Comparison of ENCODE assay signal across 26 cellular contexts in genomic region chr11:114392735-114393667, GRCh38. TPM values are rescaled to one million over a fixed set of nuclear protein-coding genes. Genes with fewer than 3 reads are reported as not detected.
A peak's percentile ranks its signal among the peaks of the same experiment; 100 is the strongest.
DNase-seq lines count a peak whose midpoint lies in the region; ATAC-seq, FAIRE-seq and TF ChIP-seq lines count a peak whose summit lies in the region.
"Had no signal": no experiment of that assay in that cellular context is flagged by ENCODE, and none has a peak within 500 bp of the region (broad histone marks: within the 10 kb centered on the region; RNA-seq: fewer than 3 reads in every experiment).

No MANE protein-coding gene starts in this region.

- H3K4me3 ChIP-seq in SK-N-SH (ENCODE audit: low read depth in 2 of 2, low read length in 1 of 2) (no peak overlapping the region), left lung (no peak overlapping the region), pancreas (no peak overlapping the region)
- H3K4me3 ChIP-seq: BLaER1 treated with 17β-estradiol and CSF1 and Interleukin-3, amounts not matched to agents 10 nM and 100 nM; MG63; SK-N-MC had no signal

- POLR2A ChIA-PET in SK-N-SH (lab: Yijun Ruan, JAX) = no interaction called here

- H2AFZ ChIP-seq in SK-N-SH (ENCODE audit: low read depth) = peak overlapping the region; percentile 63; the same call in 1 of the 2 replicates

- ATAC-seq in left lung (peak; percentile 65), pancreas (no peak), GM21390 (IDR thresholded peaks at IDR 0.05; ENCODE audit: unreplicated experiment) (no peak)
- ATAC-seq: Panc1 had no signal

- WGBS in SK-N-SH (ENCODE audit: low lambda C conversion rate) = 48% methylated on average over 4 of the region's 4 CpGs
- 67 to 71% methylated on average over 4 of the region's 4 CpGs for WGBS in pancreas, 2 donors

- peaks cover under 1% of the 10 kb centered on the region; the same call in 1 of the 2 replicates for H3K79me2 ChIP-seq in SK-N-SH (ENCODE audit: insufficient read depth)

- 0 out of 2 replicates have a peak overlapping the region, but pooled peaks have one; percentile 12 for H3K9ac ChIP-seq in SK-N-SH
- H3K9ac ChIP-seq: BLaER1 treated with 17β-estradiol and CSF1 and Interleukin-3, amounts not matched to agents 10 nM and 100 nM had no signal

- TF ChIP-seq RAD21 in SK-N-SH (IDR thresholded peaks at IDR 0.05; ENCODE audit: low read length) = no peak

- no peaks in the 10 kb centered on the region for H4K20me1 ChIP-seq in SK-N-SH (ENCODE audit: insufficient read depth)
- H4K20me1 ChIP-seq: BLaER1 treated with 17β-estradiol and CSF1 and Interleukin-3, amounts not matched to agents 10 nM and 100 nM had no signal

- H3K9me2 ChIP-seq in SK-N-SH = no peaks in the 10 kb centered on the region

- TF ChIP-seq EP300 in SK-N-SH (IDR thresholded peaks at IDR 0.05; ENCODE audit: borderline replicate concordance in 1 of 2, low read depth in 1 of 2, low read length in 1 of 2) = no peak

- peak; percentile 37 for DNase-seq in GM03348 (ENCODE audit: low spot score)
- DNase-seq in SK-N-SH = no peak
- DNase-seq in left lung = no peak
- no peak for DNase-seq in pancreas
- no peak for DNase-seq in glomerular visceral epithelial cell (ENCODE audit: extremely low spot score)
- no peak for DNase-seq in pons (ENCODE audit: low spot score)
- DNase-seq: AML-193; CD4-positive, alpha-beta T cell; COR-L47; KG1; MG63; NCI-H1417; NCI-H1694; NCI-H2029 treated with DMSO at 0.1 percent for 48 hours; NCI-H2227 treated with DMSO at 0.1 percent for 48 hours; NCI-H526 treated with DMSO at 0.1 percent for 48 hours; SHP77 had no signal

- no peaks in the 10 kb centered on the region for H3K9me3 ChIP-seq in SK-N-SH
- H3K9me3 ChIP-seq in left lung = no peaks in the 10 kb centered on the region
- H3K9me3 ChIP-seq in pancreas = no peaks in the 10 kb centered on the region
- H3K9me3 ChIP-seq: BLaER1 treated with 17β-estradiol and CSF1 and Interleukin-3, amounts not matched to agents 10 nM and 100 nM had no signal

- H3K4me1 ChIP-seq in SK-N-SH (ENCODE audit: control insufficient read depth in 1 of 2, insufficient read depth in 2 of 2, low read depth in 1 of 2, low read length in 1 of 2) (peaks cover 0 to 19% of the 10 kb centered on the region in 2 experiments; a peak in 1 of 4 replicates), left lung (peaks cover 0 to 11% of the 10 kb centered on the region in 2 donors), pancreas (no peaks in the 10 kb centered on the region)

- peak; percentile 20 for FAIRE-seq in pancreas (lab: Jason Lieb, UNC)
- FAIRE-seq: G401.6, GM12891, H54, HTR-8/SVneo had no signal

- intact Hi-C loops in left lung (cut with DNase I) (no loop called here), pancreas (cut with DNase I) (no loop called here)

- peaks cover 7% of the 10 kb centered on the region for H3F3A ChIP-seq in SK-N-SH (replicated peaks; ENCODE audit: insufficient read depth)

- TF ChIP-seq CTCF in SK-N-SH (IDR thresholded peaks at IDR 0.05) = no peak
- no peak for TF ChIP-seq CTCF in left lung (IDR thresholded peaks at IDR 0.05)
- TF ChIP-seq CTCF in pancreas (IDR thresholded peaks at IDR 0.05) = no peak

- H3K4me2 ChIP-seq in SK-N-SH = no peak overlapping the region
- H3K4me2 ChIP-seq: BLaER1 treated with 17β-estradiol and CSF1 and Interleukin-3, amounts not matched to agents 10 nM and 100 nM had no signal

- H3K27ac ChIP-seq in SK-N-SH (ENCODE audit: low read depth in 2 of 2, low read length in 1 of 2) = peak overlapping the region in 1 of 2 experiments; percentile 31; a peak in 2 of 4 replicates
- no peak overlapping the region for H3K27ac ChIP-seq in left lung
- no peak overlapping the region for H3K27ac ChIP-seq in pancreas
- H3K27ac ChIP-seq: BLaER1 treated with 17β-estradiol and CSF1 and Interleukin-3, amounts not matched to agents 10 nM and 100 nM; RWPE1; SK-N-MC had no signal

- H3K36me3 ChIP-seq in SK-N-SH (replicated peaks in 1 of 2; ENCODE audit: control insufficient read depth in 1 of 2, insufficient read depth in 2 of 2, low read length in 1 of 2) = no peaks in the 10 kb centered on the region
- no peaks in the 10 kb centered on the region for H3K36me3 ChIP-seq in left lung
- H3K36me3 ChIP-seq in pancreas = no peaks in the 10 kb centered on the region
- H3K36me3 ChIP-seq: BLaER1 treated with 17β-estradiol and CSF1 and Interleukin-3, amounts not matched to agents 10 nM and 100 nM; MG63 had no signal

- no peaks in the 10 kb centered on the region for H3K27me3 ChIP-seq in SK-N-SH (ENCODE audit: insufficient read depth)
- no peaks in the 10 kb centered on the region for H3K27me3 ChIP-seq in left lung
- H3K27me3 ChIP-seq in pancreas = no peaks in the 10 kb centered on the region
- H3K27me3 ChIP-seq: BLaER1 treated with 17β-estradiol and CSF1 and Interleukin-3, amounts not matched to agents 10 nM and 100 nM; MG63 had no signal

- CTCF ChIA-PET in SK-N-SH (lab: Yijun Ruan, JAX) = interaction anchor here (0.6 to 1.6 kb wide), 3 partner anchors 13 to 45 kb away, joined by 3 to 4 read pairs (median 3); no protein-coding TSS in a partner anchor

TF ChIP-seq in SK-N-SH, 30 proteins besides CTCF, POLR2A, EP300 and RAD21 (continues in another document):
- TF ChIP-seq FOXJ3 (CRISPR knock-in tag; IDR thresholded peaks at IDR 0.05) = no peak
- TF ChIP-seq NRF1 (IDR thresholded peaks at IDR 0.05; ENCODE audit: low read depth, low read length) = no peak
- TF ChIP-seq, protein P1, sequence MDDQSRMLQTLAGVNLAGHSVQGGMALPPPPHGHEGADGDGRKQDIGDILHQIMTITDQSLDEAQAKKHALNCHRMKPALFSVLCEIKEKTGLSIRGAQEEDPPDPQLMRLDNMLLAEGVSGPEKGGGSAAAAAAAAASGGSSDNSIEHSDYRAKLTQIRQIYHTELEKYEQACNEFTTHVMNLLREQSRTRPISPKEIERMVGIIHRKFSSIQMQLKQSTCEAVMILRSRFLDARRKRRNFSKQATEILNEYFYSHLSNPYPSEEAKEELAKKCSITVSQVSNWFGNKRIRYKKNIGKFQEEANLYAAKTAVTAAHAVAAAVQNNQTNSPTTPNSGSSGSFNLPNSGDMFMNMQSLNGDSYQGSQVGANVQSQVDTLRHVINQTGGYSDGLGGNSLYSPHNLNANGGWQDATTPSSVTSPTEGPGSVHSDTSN (IDR thresholded peaks at IDR 0.05) = peak; percentile 62
- no peak for TF ChIP-seq GATA2 (CRISPR knock-in tag; IDR thresholded peaks at IDR 0.05)
- no peak for TF ChIP-seq TEAD4 (IDR thresholded peaks at IDR 0.05; ENCODE audit: borderline replicate concordance, insufficient read depth)
- peak; percentile 15; the same call in 1 of the 2 replicates for TF ChIP-seq JUND (IDR thresholded peaks at IDR 0.05)
- TF ChIP-seq MEF2A (IDR thresholded peaks at IDR 0.05; ENCODE audit: borderline replicate concordance, low read depth) = no peak
- TF ChIP-seq USF1 (IDR thresholded peaks at IDR 0.05; ENCODE audit: borderline replicate concordance, low read depth) = no peak
- TF ChIP-seq USF2 (IDR thresholded peaks at IDR 0.05; ENCODE audit: borderline replicate concordance, low read depth, low read length) = no peak
- no peak for TF ChIP-seq SMC3 (IDR thresholded peaks at IDR 0.05; ENCODE audit: low read depth, low read length)
- TF ChIP-seq, protein P2, sequence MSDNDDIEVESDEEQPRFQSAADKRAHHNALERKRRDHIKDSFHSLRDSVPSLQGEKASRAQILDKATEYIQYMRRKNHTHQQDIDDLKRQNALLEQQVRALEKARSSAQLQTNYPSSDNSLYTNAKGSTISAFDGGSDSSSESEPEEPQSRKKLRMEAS (IDR thresholded peaks at IDR 0.05; ENCODE audit: low read depth) = no peak
- peak; percentile 41; the same call in 1 of the 2 replicates for TF ChIP-seq TCF12 (IDR thresholded peaks at IDR 0.05)
- TF ChIP-seq SIN3A (IDR thresholded peaks at IDR 0.05; ENCODE audit: borderline replicate concordance, low read depth, low read length) = no peak
- no peak for TF ChIP-seq FOSL2 (IDR thresholded peaks at IDR 0.05; ENCODE audit: borderline replicate concordance, low read depth)
- TF ChIP-seq CHD2 (IDR thresholded peaks at IDR 0.05; ENCODE audit: low read length, partially characterized antibody) = no peak

RNA-seq across cellular contexts. Expression of gene C11orf71, which starts 7.3 kb away (rescaled TPM):
- polyA plus RNA-seq in SK-N-SH (2012; rRNA removed) (7.8 and 8.4 TPM in 2 replicates), pancreas (10 to 100 TPM in 1 of 2 donors, 1 to 10 TPM in 1; 7.4 to 11.3 TPM)
- 6.1 and 6.3 TPM in 2 replicates for polyA plus RNA-seq in SK-N-SH (2012; cell fraction: cytosol; rRNA removed)
- 10.5 and 20.8 TPM in 2 replicates for polyA plus RNA-seq in SK-N-SH (2012; cell fraction: nucleus; rRNA removed)
- total RNA-seq in left lung (1 to 10 TPM; 6.5 to 8.8 TPM), pancreas (1 to 10 TPM; 4.7 to 8.5 (median 5.4) TPM)

RNA-seq across cellular contexts. Expression of gene RBM7, which starts 7.5 kb away (rescaled TPM):
- polyA plus RNA-seq in SK-N-SH (2012; rRNA removed) = 19.5 and 22.4 TPM in 2 replicates
- 22.3 and 25.0 TPM in 2 replicates for polyA plus RNA-seq in SK-N-SH (2012; cell fraction: cytosol; rRNA removed)
- polyA plus RNA-seq in SK-N-SH (2012; cell fraction: nucleus; rRNA removed) = 5.0 and 14.9 TPM in 2 replicates
- total RNA-seq in left lung = 10 to 100 TPM; 28.7 to 32.0 TPM
- total RNA-seq in pancreas = 10 to 100 TPM in 4 of 6 donors, 1 to 10 TPM in 2; 6.5 to 16.4 (median 11.8) TPM
- polyA plus RNA-seq in pancreas = 1 to 10 TPM; 3.8 to 8.7 TPM

RNA-seq across cellular contexts. Expression of gene REXO2, which starts 46.3 kb away (rescaled TPM):
- polyA plus RNA-seq in SK-N-SH (2012; rRNA removed) (386 and 419 TPM in 2 replicates), pancreas (10 to 100 TPM; 26.9 to 41.1 TPM)
- 408 and 424 TPM in 2 replicates for polyA plus RNA-seq in SK-N-SH (2012; cell fraction: cytosol; rRNA removed)
- 132 and 197 TPM in 2 replicates for polyA plus RNA-seq in SK-N-SH (2012; cell fraction: nucleus; rRNA removed)
- total RNA-seq in left lung (10 to 100 TPM; 77.0 to 97.1 TPM), pancreas (10 to 100 TPM; 24.0 to 36.4 (median 29.1) TPM)
